Comparison of ENCODE assay signal across 8 cellular contexts in the genomic region with DNA sequence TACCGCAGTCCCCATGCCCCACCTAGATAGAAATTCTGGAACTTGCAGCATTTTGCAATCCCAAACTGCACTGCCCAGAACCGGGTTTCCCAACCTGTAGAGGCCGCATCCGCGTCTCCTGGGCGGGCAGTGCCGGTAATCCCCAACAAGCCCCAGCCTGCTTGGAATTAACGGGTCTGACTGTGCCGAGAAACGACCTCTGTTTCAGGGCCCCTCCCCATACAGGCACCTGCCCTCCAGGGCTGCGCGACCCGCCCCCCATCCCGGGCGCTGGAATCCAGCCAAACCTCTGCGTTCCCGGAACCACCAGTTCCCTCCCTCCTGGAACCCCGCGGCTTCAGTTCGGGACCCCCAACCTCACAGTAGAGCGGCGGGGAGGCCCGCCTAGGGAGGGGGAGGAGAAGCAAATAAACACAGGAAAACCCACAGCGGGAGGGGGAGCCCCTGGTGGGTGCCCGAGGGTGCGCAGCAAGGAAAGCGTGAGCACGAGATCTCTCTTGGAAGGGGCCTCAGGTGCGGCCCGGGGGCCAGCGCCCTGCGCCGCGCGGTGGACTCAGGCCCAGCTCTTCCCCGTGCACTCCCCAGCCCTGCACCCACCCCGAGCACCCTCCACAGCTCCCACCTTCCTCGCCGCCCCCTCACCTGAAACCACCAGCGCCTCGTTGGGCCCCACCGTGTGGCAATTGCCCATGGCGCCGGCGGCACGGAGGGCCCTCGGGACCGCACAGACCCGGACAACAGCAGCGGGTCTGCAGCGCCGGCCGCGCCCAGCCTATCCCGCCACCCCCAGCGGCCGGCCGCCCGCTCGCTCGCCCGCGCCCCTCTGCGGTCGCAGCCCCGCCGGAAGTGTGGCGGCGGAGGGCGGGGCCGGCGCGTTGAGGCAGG. TPM values are rescaled to one million over a fixed set of nuclear protein-coding genes. Genes with fewer than 3 reads are reported as not detected.
A peak's percentile ranks its signal among the peaks of the same experiment; 100 is the strongest.
DNase-seq lines count a peak whose midpoint lies in the region; ATAC-seq and TF ChIP-seq lines count a peak whose summit lies in the region.

A gene with protein sequence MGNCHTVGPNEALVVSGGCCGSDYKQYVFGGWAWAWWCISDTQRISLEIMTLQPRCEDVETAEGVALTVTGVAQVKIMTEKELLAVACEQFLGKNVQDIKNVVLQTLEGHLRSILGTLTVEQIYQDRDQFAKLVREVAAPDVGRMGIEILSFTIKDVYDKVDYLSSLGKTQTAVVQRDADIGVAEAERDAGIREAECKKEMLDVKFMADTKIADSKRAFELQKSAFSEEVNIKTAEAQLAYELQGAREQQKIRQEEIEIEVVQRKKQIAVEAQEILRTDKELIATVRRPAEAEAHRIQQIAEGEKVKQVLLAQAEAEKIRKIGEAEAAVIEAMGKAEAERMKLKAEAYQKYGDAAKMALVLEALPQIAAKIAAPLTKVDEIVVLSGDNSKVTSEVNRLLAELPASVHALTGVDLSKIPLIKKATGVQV (minus strand): TSS at position 850 of the 885 bp plus-strand sequence. CDS start 159 bp downstream, at position 691.

- H3K9me3 ChIP-seq in mammary epithelial cell (replicated peaks; ENCODE audit: insufficient read depth, low read length) = no peaks in the 10 kb centered on the region

- H3K4me2 ChIP-seq in mammary epithelial cell (ENCODE audit: insufficient read depth, low read depth, low read length) = peak within 1 kb of the TSS; percentile 76

- intact Hi-C loops in mammary epithelial cell (cut with micrococcal nuclease) = loop anchor here (1.0 to 2.0 kb wide), 7 partner anchors 18 to 170 kb away; a partner anchor contains a TSS

- H2AFZ ChIP-seq in mammary epithelial cell (ENCODE audit: low read depth, low read length) = peak within 1 kb of the TSS; percentile 95

- peak; percentile 36 for TF ChIP-seq CTCF in WI38 (IDR thresholded peaks at IDR 0.05; ENCODE audit: low read depth, low read length)
- TF ChIP-seq CTCF in mammary epithelial cell (conservative IDR thresholded peaks at IDR 0.05 in 1 of 2, IDR thresholded peaks at IDR 0.05 in 1 of 2; ENCODE audit: extremely low read depth in 1 of 2, insufficient read depth in 1 of 2, low read depth in 1 of 2, low read length in 2 of 2) = peak in 1 of 2 donors; percentile 24

- DNase-seq in NCI-H2081 (lab: John Stamatoyannopoulos, UW) (peak; percentile 40 to 56), NCI-H2081 treated with DMSO at 0.1 percent for 48 hours (lab: John Stamatoyannopoulos, UW) (no peak), NCI-H1694 (lab: John Stamatoyannopoulos, UW) (peak; percentile 25), mammary epithelial cell (peak; percentile 93), islet precursor cell (peak; percentile 78)
- DNase-seq in stimulated activated CD4-positive, alpha-beta T cell treated with anti-CD3 and anti-CD28 coated beads, Interleukin-15, amount 100 ng/mL, for 1 hour (ENCODE audit: low read depth in 1 of 2, low spot score in 1 of 2) = peak; percentile 38 to 54

- peak within 1 kb of the TSS; percentile 66 for H3K9ac ChIP-seq in mammary epithelial cell (ENCODE audit: insufficient read depth, low read length)

- no peaks in the 10 kb centered on the region for H3K27me3 ChIP-seq in mammary epithelial cell (ENCODE audit: insufficient read depth, low read length)

- ATAC-seq in HG03280 (IDR thresholded peaks at IDR 0.05; ENCODE audit: unreplicated experiment) = no peak

- in situ Hi-C loops in mammary epithelial cell (cut with MboI; ENCODE audit: low sequenced_read_pairs in 2 of 2) = loop anchor here in 1 of 2 donors (10.0 kb wide), 1 partner anchor 132 kb away; no protein-coding TSS in a partner anchor

- dilution Hi-C loops in mammary epithelial cell (cut with HindIII; ENCODE audit: low sequenced_read_pairs) = no loop called here

- peak within 1 kb of the TSS; percentile 69 for H3K27ac ChIP-seq in mammary epithelial cell (ENCODE audit: insufficient read depth, low read depth, low read length)

- H3K4me1 ChIP-seq in mammary epithelial cell (ENCODE audit: insufficient read depth, low read length) = peaks cover 27% of the 10 kb centered on the region

- BruUV-seq in mammary epithelial cell (replicated peaks; lab: Mats Ljungman, UMichigan) = no TSS peak

- H3K4me3 ChIP-seq in WI38 (ENCODE audit: low read depth, low read length) (peak within 1 kb of the TSS; percentile 87), mammary epithelial cell (replicated peaks in 1 of 3; ENCODE audit: insufficient read depth in 1 of 3, low read depth in 2 of 3, low read length in 3 of 3) (peak within 1 kb of the TSS; percentile 63 to 82 (median 74))

- no peaks in the 10 kb centered on the region for H4K20me1 ChIP-seq in mammary epithelial cell (ENCODE audit: insufficient read depth, low read length)

- 9% methylated on average over 18 of the region's 73 CpGs for WGBS in mammary epithelial cell (ENCODE audit: low coverage, missing lambda C conversion rate)

- CTCF ChIA-PET in mammary epithelial cell (lab: Charles Lee; ENCODE audit: low non-redundant PET) = interaction anchor here (0.7 to 1.0 kb wide), 2 partner anchors 132 to 134 kb away, joined by 3 read pairs; no protein-coding TSS in a partner anchor

- no peaks in the 10 kb centered on the region for H3K36me3 ChIP-seq in mammary epithelial cell (ENCODE audit: insufficient read depth, low read length)

- peaks cover 59% of the 10 kb centered on the region for H3K79me2 ChIP-seq in mammary epithelial cell (ENCODE audit: insufficient read depth, low read length)

RNA-seq across cellular contexts. Expression of the gene that starts here (rescaled TPM):
- total RNA-seq in mammary epithelial cell = 100 to 1,000 TPM in 1 of 2 donors, 10 to 100 TPM in 1; 80.2 to 129 TPM
- polyA plus RNA-seq in mammary epithelial cell = 105 TPM
- 226 TPM for polyA minus RNA-seq in mammary epithelial cell
